1 cellular context compared by ENCODE assay signal in the genomic region with DNA sequence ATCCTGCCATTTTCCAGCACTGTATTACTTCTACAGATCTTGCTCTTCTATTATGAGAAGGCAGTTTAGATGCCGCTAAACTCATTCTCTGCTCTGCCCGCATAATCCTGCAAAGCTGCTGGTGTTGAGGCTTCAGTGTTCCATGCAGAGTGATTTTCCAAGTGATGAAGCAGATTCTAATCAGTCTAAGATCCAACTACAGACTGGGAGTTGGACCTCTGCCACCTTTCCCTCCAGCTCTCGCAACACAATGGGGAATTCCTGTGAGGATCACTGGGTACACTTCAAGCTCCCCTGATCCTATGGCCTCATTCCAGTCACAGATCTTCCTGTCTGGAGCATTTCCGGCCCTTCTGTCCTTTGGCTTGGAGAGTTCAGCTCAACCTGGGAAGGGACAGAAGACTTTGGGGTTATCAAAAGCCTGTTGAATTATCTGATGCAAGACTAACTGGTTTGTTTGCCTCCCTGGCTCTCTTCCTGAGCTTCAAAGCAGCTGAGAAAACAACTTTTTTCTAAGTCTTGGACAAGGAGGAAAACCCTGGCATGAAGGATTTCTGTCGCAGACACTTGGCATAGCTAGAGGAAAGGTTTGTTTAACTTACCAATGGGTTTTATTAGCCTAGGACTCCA.
TF ChIP-seq lines count a peak whose summit lies in the region.

No MANE protein-coding gene starts in this region.

TF ChIP-seq in SK-N-SH, 30 proteins besides CTCF, POLR2A, EP300 and RAD21 (continued from another document):
- TF ChIP-seq, protein P1, sequence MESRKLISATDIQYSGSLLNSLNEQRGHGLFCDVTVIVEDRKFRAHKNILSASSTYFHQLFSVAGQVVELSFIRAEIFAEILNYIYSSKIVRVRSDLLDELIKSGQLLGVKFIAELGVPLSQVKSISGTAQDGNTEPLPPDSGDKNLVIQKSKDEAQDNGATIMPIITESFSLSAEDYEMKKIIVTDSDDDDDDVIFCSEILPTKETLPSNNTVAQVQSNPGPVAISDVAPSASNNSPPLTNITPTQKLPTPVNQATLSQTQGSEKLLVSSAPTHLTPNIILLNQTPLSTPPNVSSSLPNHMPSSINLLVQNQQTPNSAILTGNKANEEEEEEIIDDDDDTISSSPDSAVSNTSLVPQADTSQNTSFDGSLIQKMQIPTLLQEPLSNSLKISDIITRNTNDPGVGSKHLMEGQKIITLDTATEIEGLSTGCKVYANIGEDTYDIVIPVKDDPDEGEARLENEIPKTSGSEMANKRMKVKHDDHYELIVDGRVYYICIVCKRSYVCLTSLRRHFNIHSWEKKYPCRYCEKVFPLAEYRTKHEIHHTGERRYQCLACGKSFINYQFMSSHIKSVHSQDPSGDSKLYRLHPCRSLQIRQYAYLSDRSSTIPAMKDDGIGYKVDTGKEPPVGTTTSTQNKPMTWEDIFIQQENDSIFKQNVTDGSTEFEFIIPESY (IDR thresholded peaks at IDR 0.05; ENCODE audit: borderline replicate concordance, low read depth) = no peak
- TF ChIP-seq RFX5 (IDR thresholded peaks at IDR 0.05; ENCODE audit: low read length) = no peak
- TF ChIP-seq, protein P2, sequence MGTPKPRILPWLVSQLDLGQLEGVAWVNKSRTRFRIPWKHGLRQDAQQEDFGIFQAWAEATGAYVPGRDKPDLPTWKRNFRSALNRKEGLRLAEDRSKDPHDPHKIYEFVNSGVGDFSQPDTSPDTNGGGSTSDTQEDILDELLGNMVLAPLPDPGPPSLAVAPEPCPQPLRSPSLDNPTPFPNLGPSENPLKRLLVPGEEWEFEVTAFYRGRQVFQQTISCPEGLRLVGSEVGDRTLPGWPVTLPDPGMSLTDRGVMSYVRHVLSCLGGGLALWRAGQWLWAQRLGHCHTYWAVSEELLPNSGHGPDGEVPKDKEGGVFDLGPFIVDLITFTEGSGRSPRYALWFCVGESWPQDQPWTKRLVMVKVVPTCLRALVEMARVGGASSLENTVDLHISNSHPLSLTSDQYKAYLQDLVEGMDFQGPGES (IDR thresholded peaks at IDR 0.05; ENCODE audit: low read depth, low read length) = no peak
- TF ChIP-seq, protein P3, sequence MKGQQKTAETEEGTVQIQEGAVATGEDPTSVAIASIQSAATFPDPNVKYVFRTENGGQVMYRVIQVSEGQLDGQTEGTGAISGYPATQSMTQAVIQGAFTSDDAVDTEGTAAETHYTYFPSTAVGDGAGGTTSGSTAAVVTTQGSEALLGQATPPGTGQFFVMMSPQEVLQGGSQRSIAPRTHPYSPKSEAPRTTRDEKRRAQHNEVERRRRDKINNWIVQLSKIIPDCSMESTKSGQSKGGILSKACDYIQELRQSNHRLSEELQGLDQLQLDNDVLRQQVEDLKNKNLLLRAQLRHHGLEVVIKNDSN (IDR thresholded peaks at IDR 0.05; ENCODE audit: borderline replicate concordance, low read depth) = no peak
- TF ChIP-seq, protein P4, sequence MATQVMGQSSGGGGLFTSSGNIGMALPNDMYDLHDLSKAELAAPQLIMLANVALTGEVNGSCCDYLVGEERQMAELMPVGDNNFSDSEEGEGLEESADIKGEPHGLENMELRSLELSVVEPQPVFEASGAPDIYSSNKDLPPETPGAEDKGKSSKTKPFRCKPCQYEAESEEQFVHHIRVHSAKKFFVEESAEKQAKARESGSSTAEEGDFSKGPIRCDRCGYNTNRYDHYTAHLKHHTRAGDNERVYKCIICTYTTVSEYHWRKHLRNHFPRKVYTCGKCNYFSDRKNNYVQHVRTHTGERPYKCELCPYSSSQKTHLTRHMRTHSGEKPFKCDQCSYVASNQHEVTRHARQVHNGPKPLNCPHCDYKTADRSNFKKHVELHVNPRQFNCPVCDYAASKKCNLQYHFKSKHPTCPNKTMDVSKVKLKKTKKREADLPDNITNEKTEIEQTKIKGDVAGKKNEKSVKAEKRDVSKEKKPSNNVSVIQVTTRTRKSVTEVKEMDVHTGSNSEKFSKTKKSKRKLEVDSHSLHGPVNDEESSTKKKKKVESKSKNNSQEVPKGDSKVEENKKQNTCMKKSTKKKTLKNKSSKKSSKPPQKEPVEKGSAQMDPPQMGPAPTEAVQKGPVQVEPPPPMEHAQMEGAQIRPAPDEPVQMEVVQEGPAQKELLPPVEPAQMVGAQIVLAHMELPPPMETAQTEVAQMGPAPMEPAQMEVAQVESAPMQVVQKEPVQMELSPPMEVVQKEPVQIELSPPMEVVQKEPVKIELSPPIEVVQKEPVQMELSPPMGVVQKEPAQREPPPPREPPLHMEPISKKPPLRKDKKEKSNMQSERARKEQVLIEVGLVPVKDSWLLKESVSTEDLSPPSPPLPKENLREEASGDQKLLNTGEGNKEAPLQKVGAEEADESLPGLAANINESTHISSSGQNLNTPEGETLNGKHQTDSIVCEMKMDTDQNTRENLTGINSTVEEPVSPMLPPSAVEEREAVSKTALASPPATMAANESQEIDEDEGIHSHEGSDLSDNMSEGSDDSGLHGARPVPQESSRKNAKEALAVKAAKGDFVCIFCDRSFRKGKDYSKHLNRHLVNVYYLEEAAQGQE (IDR thresholded peaks at IDR 0.05; ENCODE audit: low read depth, low read length) = peak; percentile 33; the same call in 1 of the 2 replicates
- TF ChIP-seq POLR2AphosphoS5 (IDR thresholded peaks at IDR 0.05; ENCODE audit: low read depth, low read length) = no peak
- TF ChIP-seq TEAD4 (IDR thresholded peaks at IDR 0.05; ENCODE audit: borderline replicate concordance, insufficient read depth) = peak; percentile 32; the same call in 1 of the 2 replicates
- no peak for TF ChIP-seq FOXJ3 (CRISPR knock-in tag; IDR thresholded peaks at IDR 0.05)
- TF ChIP-seq, protein P5, sequence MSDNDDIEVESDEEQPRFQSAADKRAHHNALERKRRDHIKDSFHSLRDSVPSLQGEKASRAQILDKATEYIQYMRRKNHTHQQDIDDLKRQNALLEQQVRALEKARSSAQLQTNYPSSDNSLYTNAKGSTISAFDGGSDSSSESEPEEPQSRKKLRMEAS (IDR thresholded peaks at IDR 0.05; ENCODE audit: low read depth) = peak; percentile 33; the same call in 1 of the 2 replicates
- peak; percentile 59 for TF ChIP-seq RXRA (IDR thresholded peaks at IDR 0.05; ENCODE audit: borderline replicate concordance, low read depth)
- TF ChIP-seq MEF2A (IDR thresholded peaks at IDR 0.05; ENCODE audit: borderline replicate concordance, low read depth) = peak; percentile 22; the same call in 1 of the 2 replicates
- no peak for TF ChIP-seq NRF1 (IDR thresholded peaks at IDR 0.05; ENCODE audit: low read depth, low read length)
- TF ChIP-seq FOSL2 (IDR thresholded peaks at IDR 0.05; ENCODE audit: borderline replicate concordance, low read depth) = no peak; the same call in 1 of the 2 replicates
- TF ChIP-seq MXI1 (IDR thresholded peaks at IDR 0.05; ENCODE audit: low read depth, low read length) = no peak
- no peak for TF ChIP-seq SMC3 (IDR thresholded peaks at IDR 0.05; ENCODE audit: low read depth, low read length)
- TF ChIP-seq, protein P6, sequence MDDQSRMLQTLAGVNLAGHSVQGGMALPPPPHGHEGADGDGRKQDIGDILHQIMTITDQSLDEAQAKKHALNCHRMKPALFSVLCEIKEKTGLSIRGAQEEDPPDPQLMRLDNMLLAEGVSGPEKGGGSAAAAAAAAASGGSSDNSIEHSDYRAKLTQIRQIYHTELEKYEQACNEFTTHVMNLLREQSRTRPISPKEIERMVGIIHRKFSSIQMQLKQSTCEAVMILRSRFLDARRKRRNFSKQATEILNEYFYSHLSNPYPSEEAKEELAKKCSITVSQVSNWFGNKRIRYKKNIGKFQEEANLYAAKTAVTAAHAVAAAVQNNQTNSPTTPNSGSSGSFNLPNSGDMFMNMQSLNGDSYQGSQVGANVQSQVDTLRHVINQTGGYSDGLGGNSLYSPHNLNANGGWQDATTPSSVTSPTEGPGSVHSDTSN (IDR thresholded peaks at IDR 0.05) = no peak
- TF ChIP-seq NFIC (IDR thresholded peaks at IDR 0.05; ENCODE audit: borderline replicate concordance) = peak; percentile 90
- no peak for TF ChIP-seq JUND (IDR thresholded peaks at IDR 0.05)
- TF ChIP-seq ELF1 (IDR thresholded peaks at IDR 0.05) = no peak
- no peak for TF ChIP-seq CHD2 (IDR thresholded peaks at IDR 0.05; ENCODE audit: low read length, partially characterized antibody)
- TF ChIP-seq TAF1 (IDR thresholded peaks at IDR 0.05; ENCODE audit: borderline replicate concordance, low read depth, low read length) = no peak
- TF ChIP-seq GABPA (IDR thresholded peaks at IDR 0.05; ENCODE audit: low read depth) = 0 out of 2 replicates have a peak, but pooled peaks have one; percentile 25
- TF ChIP-seq FOXM1 (IDR thresholded peaks at IDR 0.05; ENCODE audit: low read depth) = no peak
